In the genomic region with DNA sequence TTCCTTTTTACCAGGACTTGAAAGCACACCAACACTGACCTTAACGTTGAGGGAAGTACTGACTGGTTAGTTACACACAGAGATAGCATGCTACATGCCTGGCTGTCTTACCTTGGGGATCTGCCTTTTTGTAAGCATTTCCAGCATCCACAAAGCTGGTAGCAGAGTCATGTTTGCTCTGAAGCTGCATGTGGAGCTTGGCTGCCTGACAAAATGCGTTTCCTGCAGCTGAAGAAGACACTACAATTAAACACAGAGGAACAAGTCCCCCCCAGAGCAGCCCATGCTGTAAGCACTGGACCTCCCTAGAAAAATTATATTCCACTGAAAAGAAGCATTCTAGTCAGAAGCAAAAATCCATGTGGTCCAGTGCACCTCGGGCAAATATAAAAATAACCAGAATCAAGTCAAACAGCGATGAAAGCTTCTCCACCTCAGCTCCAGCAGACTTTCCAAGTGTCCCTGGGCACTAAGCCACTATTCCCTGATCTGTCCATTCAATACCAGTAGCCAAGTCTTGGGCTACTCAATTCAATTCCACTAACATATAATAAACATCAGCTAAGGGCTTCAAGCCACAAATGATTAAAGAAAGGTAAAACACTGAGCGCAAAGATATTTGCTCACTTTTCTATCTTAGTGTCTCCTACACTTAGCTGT, we compare ENCODE assay signal across 19 cellular contexts. TPM values are rescaled to one million over a fixed set of nuclear protein-coding genes. Genes with fewer than 3 reads are reported as not detected.
DNase-seq lines count a peak whose midpoint lies in the region; ATAC-seq and TF ChIP-seq lines count a peak whose summit lies in the region.
"Had no signal": no experiment of that assay in that cellular context is flagged by ENCODE, and none has a peak within 500 bp of the region (broad histone marks: within the 10 kb centered on the region; RNA-seq: fewer than 3 reads in every experiment).

No MANE protein-coding gene starts in this region.

- H3K4me3 ChIP-seq in right atrium auricular region (no peak overlapping the region), gastrocnemius medialis (no peak overlapping the region)
- H3K4me3 ChIP-seq: prostate gland had no signal

- no peak overlapping the region for H3K27ac ChIP-seq in right atrium auricular region
- H3K27ac ChIP-seq in gastrocnemius medialis = no peak overlapping the region
- H3K27ac ChIP-seq: prostate gland had no signal

- no peak overlapping the region for H3K4me3 Mint-ChIP-seq in stimulated activated effector memory CD8-positive, alpha-beta T cell treated with anti-CD3 and anti-CD28 coated beads, Interleukin-12 subunit alpha, Interleukin-12 subunit beta, amount 100 ng/mL, for 72 hours
- H3K4me3 Mint-ChIP-seq: IgD-negative memory B cell had no signal

- intact Hi-C loops in Right ventricle myocardium inferior (cut with DNase I) = no loop called here
- intact Hi-C loops in gastrocnemius medialis (cut with DNase I; ENCODE audit: low total_unique reads) = no loop called here

- no peaks in the 10 kb centered on the region for H3K27me3 ChIP-seq in right atrium auricular region
- no peaks in the 10 kb centered on the region for H3K27me3 ChIP-seq in gastrocnemius medialis

- DNase-seq in Right ventricle myocardium inferior (ENCODE audit: missing footprints) (no peak), right atrium auricular region (ENCODE audit: low spot score) (no peak), NCI-H69 (lab: John Stamatoyannopoulos, UW) (peak; percentile 77), dermis blood vessel endothelial cell (peak; percentile 33), gastrocnemius medialis (no peak), SW480 (ENCODE audit: low spot score) (no peak)
- no peak for DNase-seq in stimulated activated effector memory CD8-positive, alpha-beta T cell treated with anti-CD3 and anti-CD28 coated beads, Interleukin-12 subunit alpha, Interleukin-12 subunit beta, amount 100 ng/mL, for 72 hours (ENCODE audit: low spot score in 2 of 2)
- no peak for DNase-seq in stimulated activated CD4-positive, alpha-beta T cell treated with anti-CD3 and anti-CD28 coated beads, Interleukin-1b, Interleukin-23, amount 100 ng/mL, for 48 hours
- DNase-seq: effector memory CD4-positive, alpha-beta T cell; NCI-H226; SIG-M5; stimulated activated naive CD8-positive, alpha-beta T cell treated with anti-CD3 and anti-CD28 coated beads, Interleukin-15, amount 100 ng/mL, for 72 hours had no signal

- TF ChIP-seq POLR2A in gastrocnemius medialis (IDR thresholded peaks at IDR 0.05) = no peak

- peak; percentile 23 for ATAC-seq in Right ventricle myocardium inferior
- ATAC-seq in stimulated activated effector memory CD8-positive, alpha-beta T cell treated with anti-CD3 and anti-CD28 coated beads, Interleukin-12 subunit alpha, Interleukin-12 subunit beta, amount 100 ng/mL, for 72 hours = no peak
- no peak for ATAC-seq in gastrocnemius medialis
- ATAC-seq: HCT116; stimulated activated naive CD8-positive, alpha-beta T cell treated with anti-CD3 and anti-CD28 coated beads, Interleukin-15, amount 100 ng/mL, for 72 hours had no signal

- H3K9me3 ChIP-seq in right atrium auricular region = no peaks in the 10 kb centered on the region
- no peaks in the 10 kb centered on the region for H3K9me3 ChIP-seq in gastrocnemius medialis
- H3K9me3 ChIP-seq: prostate gland had no signal

- no peaks in the 10 kb centered on the region for H3K9me3 Mint-ChIP-seq in stimulated activated effector memory CD8-positive, alpha-beta T cell treated with anti-CD3 and anti-CD28 coated beads, Interleukin-12 subunit alpha, Interleukin-12 subunit beta, amount 100 ng/mL, for 72 hours
- H3K9me3 Mint-ChIP-seq: activated CD4-positive, alpha-beta memory T cell treated with anti-CD3 and anti-CD28 coated beads, Interleukin-2, amount 10 ng/mL, durations not matched to agents 7 days and 5 days; IgD-negative memory B cell; stimulated activated naive CD8-positive, alpha-beta T cell treated with anti-CD3 and anti-CD28 coated beads, Interleukin-15, amount 100 ng/mL, for 72 hours had no signal

- in situ Hi-C loops in gastrocnemius medialis (cut with MboI; ENCODE audit: low sequenced_read_pairs in 4 of 4) = no loop called here

- peaks cover 0 to 20% of the 10 kb centered on the region in 2 donors for H3K4me1 ChIP-seq in right atrium auricular region
- peaks cover 48 to 49% of the 10 kb centered on the region in 2 donors for H3K4me1 ChIP-seq in gastrocnemius medialis
- H3K4me1 ChIP-seq: prostate gland had no signal

- H3K27ac Mint-ChIP-seq in stimulated activated effector memory CD8-positive, alpha-beta T cell treated with anti-CD3 and anti-CD28 coated beads, Interleukin-12 subunit alpha, Interleukin-12 subunit beta, amount 100 ng/mL, for 72 hours = peak overlapping the region; percentile 79
- H3K27ac Mint-ChIP-seq: IgD-negative memory B cell had no signal

- H3K36me3 ChIP-seq in right atrium auricular region = peaks cover 31% of the 10 kb centered on the region
- peaks cover 0 to 22% of the 10 kb centered on the region in 2 donors for H3K36me3 ChIP-seq in gastrocnemius medialis

- peaks cover 59% of the 10 kb centered on the region for H3K36me3 Mint-ChIP-seq in stimulated activated effector memory CD8-positive, alpha-beta T cell treated with anti-CD3 and anti-CD28 coated beads, Interleukin-12 subunit alpha, Interleukin-12 subunit beta, amount 100 ng/mL, for 72 hours

- peaks cover 37% of the 10 kb centered on the region for H3K4me1 Mint-ChIP-seq in stimulated activated effector memory CD8-positive, alpha-beta T cell treated with anti-CD3 and anti-CD28 coated beads, Interleukin-12 subunit alpha, Interleukin-12 subunit beta, amount 100 ng/mL, for 72 hours

- TF ChIP-seq CTCF in right atrium auricular region (IDR thresholded peaks at IDR 0.05) (no peak), gastrocnemius medialis (IDR thresholded peaks at IDR 0.05 in 4 of 5, conservative IDR thresholded peaks at IDR 0.05 in 1 of 5) (no peak)

RNA-seq across cellular contexts. Expression of a gene that starts 24.2 kb away (rescaled TPM):
- total RNA-seq in Right ventricle myocardium inferior (4.7 TPM), right atrium auricular region (1 to 10 TPM; 4.8 to 5.1 TPM), dermis blood vessel endothelial cell (8.2 and 12.1 TPM in 2 replicates), gastrocnemius medialis (1 to 10 TPM; 3.2 to 8.3 (median 3.8) TPM)

RNA-seq across cellular contexts. Expression of a gene that starts 35.1 kb away (rescaled TPM):
- total RNA-seq in Right ventricle myocardium inferior (20.6 TPM), right atrium auricular region (10 to 100 TPM; 14.9 TPM), dermis blood vessel endothelial cell (19.1 and 31.5 TPM in 2 replicates), gastrocnemius medialis (10 to 100 TPM; 10.1 to 23.0 (median 13.3) TPM)

RNA-seq across cellular contexts. Expression of a gene that starts 42.4 kb away (rescaled TPM):
- total RNA-seq in Right ventricle myocardium inferior (not detected), right atrium auricular region (not detected), dermis blood vessel endothelial cell (not detected in 2 replicates), gastrocnemius medialis (not detected)
- total RNA-seq: activated CD4-positive, alpha-beta memory T cell treated with anti-CD3 and anti-CD28 coated beads, Interleukin-2, amount 10 ng/mL, durations not matched to agents 7 days and 5 days; liver; myocyte; prostate gland; urinary bladder had no signal

RNA-seq across cellular contexts. Expression of a gene that starts 46.5 kb away (rescaled TPM):
- total RNA-seq in Right ventricle myocardium inferior (6.5 TPM), right atrium auricular region (10 to 100 TPM; 16.1 to 19.1 TPM), dermis blood vessel endothelial cell (24.8 and 36.2 TPM in 2 replicates), gastrocnemius medialis (10 to 100 TPM; 15.2 to 17.9 (median 15.9) TPM)

RNA-seq across cellular contexts. Expression of a gene that starts 55.6 kb away (rescaled TPM):
- total RNA-seq in Right ventricle myocardium inferior = not detected
- total RNA-seq in right atrium auricular region = not detected
- not detected in 2 replicates for total RNA-seq in dermis blood vessel endothelial cell
- total RNA-seq in gastrocnemius medialis = not detected
- total RNA-seq: activated CD4-positive, alpha-beta memory T cell treated with anti-CD3 and anti-CD28 coated beads, Interleukin-2, amount 10 ng/mL, durations not matched to agents 7 days and 5 days; liver; myocyte; prostate gland; urinary bladder had no signal

Comparison
In these comparisons a context has a peak if more than half of its experiments do, and no peak if none do; other contexts are left out.
1. DNase-seq: peak in NCI-H69 (single experiment) and dermis blood vessel endothelial cell (single experiment); none in Right ventricle myocardium inferior (single experiment), right atrium auricular region (single experiment), stimulated activated effector memory CD8-positive, alpha-beta T cell treated with anti-CD3 and anti-CD28 coated beads, Interleukin-12 subunit alpha, Interleukin-12 subunit beta, amount 100 ng/mL, for 72 hours (0 of 2), stimulated activated CD4-positive, alpha-beta T cell treated with anti-CD3 and anti-CD28 coated beads, Interleukin-1b, Interleukin-23, amount 100 ng/mL, for 48 hours (single experiment), gastrocnemius medialis (0 of 2) and SW480 (single experiment).